18 cellular contexts compared by ENCODE assay signal in the genomic region with DNA sequence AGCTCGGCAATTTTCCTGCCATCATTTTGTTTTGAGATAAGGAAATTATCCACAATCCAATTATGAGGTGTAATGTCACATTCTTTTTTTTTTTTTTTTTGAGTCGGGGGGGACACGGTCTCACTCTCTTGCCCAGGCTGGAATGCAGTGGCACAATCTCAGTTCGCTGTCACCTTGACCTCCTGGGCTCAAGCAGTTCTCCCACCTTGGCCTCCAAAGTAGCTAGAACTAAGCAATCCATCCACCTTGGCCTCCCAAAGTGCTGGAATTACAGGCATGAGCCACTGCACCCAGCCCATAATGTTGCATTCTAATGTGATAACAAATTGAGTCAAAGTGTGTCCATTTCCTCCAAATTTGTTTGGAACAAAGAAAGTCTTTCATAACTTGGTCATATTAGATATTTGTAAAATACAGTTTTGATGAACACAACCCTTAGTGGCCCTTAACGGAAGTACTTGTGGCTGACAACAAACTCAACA.
DNase-seq lines count a peak whose midpoint lies in the region; ATAC-seq and TF ChIP-seq lines count a peak whose summit lies in the region.
"Had no signal": no experiment of that assay in that cellular context is flagged by ENCODE, and none has a peak within 500 bp of the region (broad histone marks: within the 10 kb centered on the region; RNA-seq: fewer than 3 reads in every experiment).

No MANE protein-coding gene starts in this region.

- peak overlapping the region; percentile 59 for H3K27ac ChIP-seq in angular gyrus (ENCODE audit: low read depth, low read length)
- peak overlapping the region; percentile 73 for H3K27ac ChIP-seq in mesodermal cell (ENCODE audit: low read depth, low read length, severe bottlenecking)

- peak overlapping the region; percentile 69 for H3K27ac Mint-ChIP-seq in type B pancreatic cell

- 86 to 89% methylated on average over 3 of the region's 5 CpGs for WGBS in mesodermal cell (ENCODE audit: insufficient coverage in 2 of 2), 2 experiments

- peaks cover 43% of the 10 kb centered on the region for H3K4me1 ChIP-seq in mesodermal cell (ENCODE audit: control insufficient read depth, insufficient read depth, low read length, poor library complexity, severe bottlenecking)

- H3K9me3 Mint-ChIP-seq in type B pancreatic cell: no peaks in the 10 kb centered on the region

- H3K4me3 Mint-ChIP-seq in type B pancreatic cell: no peak overlapping the region

- H3K36me3 ChIP-seq in mesodermal cell (ENCODE audit: control insufficient read depth, insufficient read depth, low read length): no peaks in the 10 kb centered on the region

- peaks cover 38% of the 10 kb centered on the region for H3K4me1 Mint-ChIP-seq in type B pancreatic cell (ENCODE audit: unreplicated experiment)

- peak; percentile 13 for ATAC-seq in Right ventricle myocardium superior (ENCODE audit: poor library complexity)

- DNase-seq in Right ventricle myocardium superior: no peak
- no peak for DNase-seq in type B pancreatic cell (ENCODE audit: extremely low spot score, unreplicated experiment)
- no peak for DNase-seq in HCEC 1CT
- DNase-seq in effector CD4-positive, alpha-beta T cell: no peak
- no peak for DNase-seq in DMS 273 treated with DMSO at 0.1 percent for 48 hours (lab: John Stamatoyannopoulos, UW)
- DNase-seq: activated CD4-positive, CD25-positive, alpha-beta regulatory T cell treated with anti-CD3 and anti-CD28 coated beads, Interleukin-2, amount 50 U/mL, for 72 hours; activated CD8-positive, alpha-beta memory T cell treated with anti-CD3 and anti-CD28 coated beads, Interleukin-2, amount 50 U/mL, for 48 hours; activated naive CD4-positive, alpha-beta T cell treated with Interleukin-2 at 50 U/mL for 16 hours; DMS79; effector CD8-positive, alpha-beta T cell; foreskin fibroblast; NCI-H1694; NCI-H345; NK-92 treated with Interleukin-12 subunit alpha and Interleukin-12 subunit beta, amount 100 ng/mL, for 24 hours; stimulated activated naive CD4-positive, alpha-beta T cell; T-helper 9 cell had no signal

- TF ChIP-seq CTCF in type B pancreatic cell (conservative IDR thresholded peaks at IDR 0.05): no peak

- H3K4me3 ChIP-seq in mesodermal cell (ENCODE audit: extremely low read depth, insufficient read depth, low read length, poor library complexity, severe bottlenecking): no peak overlapping the region

- peaks cover 3% of the 10 kb centered on the region for H3K36me3 Mint-ChIP-seq in type B pancreatic cell

- H3K27me3 Mint-ChIP-seq in type B pancreatic cell: peaks cover 56% of the 10 kb centered on the region

- intact Hi-C loops in Right ventricle myocardium superior (cut with DNase I): no loop called here

- no peaks in the 10 kb centered on the region for H3K9me3 ChIP-seq in mesodermal cell (ENCODE audit: control insufficient read depth, low read length)
